In the genomic region with DNA sequence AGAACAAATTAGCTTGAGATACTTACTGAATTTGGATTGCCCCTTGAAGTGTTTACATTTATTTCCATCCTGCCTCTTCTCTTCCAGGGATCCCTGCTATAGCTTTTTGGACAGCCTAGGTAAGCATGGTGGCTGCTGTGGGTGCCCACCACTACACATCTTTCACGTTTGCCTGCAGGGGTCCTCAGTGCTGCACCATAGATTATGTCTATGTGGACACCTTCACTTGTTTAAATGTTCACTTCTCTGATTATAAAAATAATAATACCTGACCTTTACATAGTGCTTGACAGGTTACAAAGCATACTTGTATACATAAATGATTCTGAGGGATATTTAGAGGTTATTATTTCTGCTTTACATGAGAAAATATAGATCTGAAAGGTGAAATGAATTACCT, we compare ENCODE assay signal across 8 cellular contexts.
DNase-seq lines count a peak whose midpoint lies in the region; ATAC-seq, FAIRE-seq and TF ChIP-seq lines count a peak whose summit lies in the region.

No MANE protein-coding gene starts in this region.

- no peak overlapping the region for H3K4me3 ChIP-seq in A549
- H3K4me3 ChIP-seq in kidney epithelial cell (ENCODE audit: low read depth, low read length): no peak overlapping the region

- no peak for TF ChIP-seq POLR2A in A549 (IDR thresholded peaks at IDR 0.05; ENCODE audit: low read length)

- H3K27ac ChIP-seq in A549: no peak overlapping the region

- H3K36me3 ChIP-seq in kidney epithelial cell (ENCODE audit: control insufficient read depth, insufficient read depth, low read length): no peaks in the 10 kb centered on the region

- FAIRE-seq in A549 (lab: Jason Lieb, UNC): no peak

- WGBS in A549 (ENCODE audit: missing lambda C conversion rate): 12% methylated on average over 1 of the region's 1 CpG

- 0 out of 3 replicates have a peak, but pooled peaks cover 2% of the 10 kb centered on the region for H3K4me1 ChIP-seq in A549

- peak; percentile 62 to 67 for TF ChIP-seq RAD21 in A549 (conservative IDR thresholded peaks at IDR 0.05 in 1 of 2, IDR thresholded peaks at IDR 0.05 in 1 of 2)

- TF ChIP-seq CTCF in A549 (IDR thresholded peaks at IDR 0.05): peak; percentile 40
- peak; percentile 52 for TF ChIP-seq CTCF in kidney epithelial cell (IDR thresholded peaks at IDR 0.05; ENCODE audit: insufficient read depth, low read length, poor library complexity, severe bottlenecking)

- DNase-seq in A549 (ENCODE audit: low read depth in 1 of 2, low spot score in 1 of 2) (peak; percentile 3 to 46), Daoy (ENCODE audit: low read depth) (peak; percentile 25), T-helper 9 cell (peak; percentile 7), kidney epithelial cell (ENCODE audit: low read depth) (no peak), retina (no peak)
- DNase-seq in NK-92 treated with Interleukin-12 subunit alpha and Interleukin-12 subunit beta, amount 100 ng/mL, for 24 hours (lab: John Stamatoyannopoulos, UW): no peak

- CTCF ChIA-PET in A549 (lab: Yijun Ruan, JAX): interaction anchor here (0.7 to 3.0 kb wide), 15 partner anchors 12 to 624 kb away, joined by 3 to 15 read pairs (median 4); no protein-coding TSS in a partner anchor

- TF ChIP-seq EP300 in A549 (IDR thresholded peaks at IDR 0.05): no peak

- no peaks in the 10 kb centered on the region for H3K27me3 ChIP-seq in kidney epithelial cell (ENCODE audit: control insufficient read depth, insufficient read depth, low read length)

- ATAC-seq in A549 (peak; percentile 78 to 84; a peak in 5 of 6 replicates), HG02885 (IDR thresholded peaks at IDR 0.05; ENCODE audit: poor library complexity, unreplicated experiment) (peak; percentile 49), esophagus mucosa (no peak)

- H3K4me2 ChIP-seq in A549: no peak overlapping the region

- POLR2A ChIA-PET in A549 (lab: Yijun Ruan, JAX): no interaction called here

- no peaks in the 10 kb centered on the region for H3K9me3 ChIP-seq in A549

TF ChIP-seq in A549, 52 proteins besides CTCF, POLR2A, EP300 and RAD21:
- TF ChIP-seq RCOR1 (IDR thresholded peaks at IDR 0.05; ENCODE audit: low read depth, low read length) (no peak), SMC3 (IDR thresholded peaks at IDR 0.05) (peak; percentile 46)

Comparison
In these comparisons a context has a peak if more than half of its experiments do, and no peak if none do; other contexts are left out.
1. DNase-seq: peak in A549 (2 of 2), Daoy (single experiment) and T-helper 9 cell (single experiment); none in kidney epithelial cell (single experiment), NK-92 treated with Interleukin-12 subunit alpha and Interleukin-12 subunit beta, amount 100 ng/mL, for 24 hours (single experiment) and retina (single experiment).